Comparison of ENCODE assay signal across 8 cellular contexts in genomic region chr16:28667480-28667879, GRCh38. TPM values are rescaled to one million over a fixed set of nuclear protein-coding genes. Genes with fewer than 3 reads are reported as not detected.
A peak's percentile ranks its signal among the peaks of the same experiment; 100 is the strongest.
DNase-seq lines count a peak whose midpoint lies in the region; ATAC-seq, FAIRE-seq and TF ChIP-seq lines count a peak whose summit lies in the region.
"Not testable (repeated sequence)": the region's sequence is repeated elsewhere in the genome, so short reads cannot be mapped to it uniquely, and the experiment has no call there.
"Had no signal": no experiment of that assay in that cellular context is flagged by ENCODE, and none has a peak within 500 bp of the region (broad histone marks: within the 10 kb centered on the region; RNA-seq: fewer than 3 reads in every experiment).

No MANE protein-coding gene starts in this region.

- POLR2A ChIA-PET in IMR-90 (lab: Charles Lee; ENCODE audit: unreplicated experiment); activated CD4-positive, alpha-beta T cell treated with anti-CD3 and anti-CD28 coated beads for 36 hours (lab: Charles Lee); HepG2 (lab: Yijun Ruan, JAX): not testable (repeated sequence)

- H3K79me1 ChIP-seq in IMR-90 (ENCODE audit: low read depth in 1 of 2, low read length in 2 of 2), result not testable (repeated sequence)

- H3K9me3 Mint-ChIP-seq in activated CD4-positive, alpha-beta T cell treated with anti-CD3 and anti-CD28 coated beads for 36 hours (ENCODE audit: low read depth); natural killer cell treated with Interleukin-12 subunit alpha and Interleukin-12 subunit beta and Interleukin-15 and Interleukin-18, amount 100 ng/mL, for 72 hours: not testable (repeated sequence)

- H3K4me1 Mint-ChIP-seq in activated CD4-positive, alpha-beta T cell treated with anti-CD3 and anti-CD28 coated beads for 36 hours; natural killer cell treated with Interleukin-12 subunit alpha and Interleukin-12 subunit beta and Interleukin-15 and Interleukin-18, amount 100 ng/mL, for 72 hours (ENCODE audit: low read depth in 2 of 2): not testable (repeated sequence)

- H4K20me1 ChIP-seq in IMR-90 (ENCODE audit: insufficient read depth, low read length); HepG2 (ENCODE audit: insufficient read depth, low read length): not testable (repeated sequence)

- H3K79me2 ChIP-seq in HepG2 (ENCODE audit: insufficient read depth, low read length), result not testable (repeated sequence)

- not testable (repeated sequence) for TF ChIP-seq CTCF in IMR-90 (conservative IDR thresholded peaks at IDR 0.05; ENCODE audit: low read depth, low read length); HepG2 (CRISPR knock-in tag; IDR thresholded peaks at IDR 0.05)

- H3K4me3 ChIP-seq in IMR-90 (ENCODE audit: insufficient read depth, low read depth, low read length); HepG2 (replicated peaks in 1 of 3; ENCODE audit: insufficient read depth in 1 of 3, low read depth in 2 of 3, low read length in 3 of 3): not testable (repeated sequence)

- not testable (repeated sequence) for H2BK20ac ChIP-seq in IMR-90 (ENCODE audit: low read depth, low read length)

- not testable (repeated sequence) for BruUV-seq in IMR-90 (replicated peaks; lab: Mats Ljungman, UMichigan); HepG2 (replicated peaks; lab: Mats Ljungman, UMichigan)

- not testable (repeated sequence) for H3K36me3 Mint-ChIP-seq in activated CD4-positive, alpha-beta T cell treated with anti-CD3 and anti-CD28 coated beads for 36 hours (ENCODE audit: low read depth); natural killer cell treated with Interleukin-12 subunit alpha and Interleukin-12 subunit beta and Interleukin-15 and Interleukin-18, amount 100 ng/mL, for 72 hours

- not testable (repeated sequence) for H3K36me3 ChIP-seq in IMR-90 (ENCODE audit: control insufficient read depth, insufficient read depth, low read length); HepG2 (replicated peaks in 1 of 2; ENCODE audit: control insufficient read depth in 1 of 2, insufficient read depth in 2 of 2, low read length in 2 of 2)

- not testable (repeated sequence) for H3K18ac ChIP-seq in IMR-90 (ENCODE audit: low read depth, low read length)

- not testable (repeated sequence) for H3K9ac ChIP-seq in IMR-90 (ENCODE audit: low read depth, low read length); HepG2 (ENCODE audit: insufficient read depth, low read depth, low read length)

- not testable (repeated sequence) for H2AK9ac ChIP-seq in IMR-90 (replicated peaks; ENCODE audit: low read depth, low read length, poor library complexity)

- TF ChIP-seq EP300 in HepG2 (IDR thresholded peaks at IDR 0.05; ENCODE audit: low read depth in 2 of 2, low read length in 2 of 2); HepG2 (CRISPR knock-in tag; IDR thresholded peaks at IDR 0.05; ENCODE audit: borderline replicate concordance): not testable (repeated sequence)

- H2BK120ac ChIP-seq in IMR-90 (ENCODE audit: low read depth, low read length), result not testable (repeated sequence)

- not testable (repeated sequence) for H3K4ac ChIP-seq in IMR-90 (ENCODE audit: low read depth, low read length)

- H3K9me3 ChIP-seq in IMR-90 (ENCODE audit: control insufficient read depth, insufficient read depth, low read length); HepG2 (ENCODE audit: low read length): not testable (repeated sequence)

- H3K27ac Mint-ChIP-seq in activated CD4-positive, alpha-beta T cell treated with anti-CD3 and anti-CD28 coated beads for 36 hours; natural killer cell treated with Interleukin-12 subunit alpha and Interleukin-12 subunit beta and Interleukin-15 and Interleukin-18, amount 100 ng/mL, for 72 hours: not testable (repeated sequence)

- not testable (repeated sequence) for H3K23ac ChIP-seq in IMR-90 (ENCODE audit: low read depth, low read length)

- H4K8ac ChIP-seq in IMR-90 (ENCODE audit: low read depth in 2 of 2, low read length in 2 of 2), result not testable (repeated sequence)

- not testable (repeated sequence) for H3K14ac ChIP-seq in IMR-90 (replicated peaks; ENCODE audit: low read depth, low read length)

- DNase-seq in IMR-90; activated CD4-positive, alpha-beta T cell treated with anti-CD3 and anti-CD28 coated beads for 36 hours; HepG2 (ENCODE audit: low spot score); natural killer cell treated with Interleukin-12 subunit alpha and Interleukin-12 subunit beta and Interleukin-15 and Interleukin-18, amount 100 ng/mL, for 72 hours (ENCODE audit: low spot score): not testable (repeated sequence)

- not testable (repeated sequence) for H3K27me3 ChIP-seq in IMR-90 (ENCODE audit: control insufficient read depth, insufficient read depth, low read length); HepG2 (ENCODE audit: control insufficient read depth in 1 of 2, insufficient read depth in 2 of 2, low read length in 2 of 2)

- dilution Hi-C loops in IMR-90 (cut with HindIII; ENCODE audit: low sequenced_read_pairs, unreplicated experiment), result not testable (repeated sequence)

- not testable (repeated sequence) for H4K91ac ChIP-seq in IMR-90 (ENCODE audit: insufficient read depth, low read depth, low read length)

- not testable (repeated sequence) for TF ChIP-seq RAD21 in IMR-90 (IDR thresholded peaks at IDR 0.05; ENCODE audit: low read length); HepG2 (CRISPR knock-in tag; IDR thresholded peaks at IDR 0.05)

- H2AFZ ChIP-seq in IMR-90 (replicated peaks; ENCODE audit: low read length, poor library complexity); HepG2 (ENCODE audit: low read length): not testable (repeated sequence)

- CTCF ChIA-PET in IMR-90 (lab: Yijun Ruan, JAX); activated CD4-positive, alpha-beta T cell treated with anti-CD3 and anti-CD28 coated beads for 36 hours (lab: Charles Lee); HepG2 (lab: Yijun Ruan, JAX; ENCODE audit: low intra/inter-chr PET ratio, low total read pairs): not testable (repeated sequence)

- H2BK5ac ChIP-seq in IMR-90 (ENCODE audit: low read depth, low read length, poor library complexity, severe bottlenecking), result not testable (repeated sequence)

- not testable (repeated sequence) for H3K9me1 ChIP-seq in IMR-90 (ENCODE audit: insufficient read depth, low read length)

- H3K4me3 Mint-ChIP-seq in activated CD4-positive, alpha-beta T cell treated with anti-CD3 and anti-CD28 coated beads for 36 hours; natural killer cell treated with Interleukin-12 subunit alpha and Interleukin-12 subunit beta and Interleukin-15 and Interleukin-18, amount 100 ng/mL, for 72 hours: not testable (repeated sequence)

- not testable (repeated sequence) for H3K27me3 Mint-ChIP-seq in activated CD4-positive, alpha-beta T cell treated with anti-CD3 and anti-CD28 coated beads for 36 hours; natural killer cell treated with Interleukin-12 subunit alpha and Interleukin-12 subunit beta and Interleukin-15 and Interleukin-18, amount 100 ng/mL, for 72 hours

- not testable (repeated sequence) for H3K56ac ChIP-seq in IMR-90 (ENCODE audit: extremely low read depth, insufficient read depth, low read length)

- not testable (repeated sequence) for H3K4me2 ChIP-seq in IMR-90 (ENCODE audit: low read depth, low read length); HepG2 (ENCODE audit: low read depth, low read length)

- H3K27ac ChIP-seq in IMR-90 (ENCODE audit: insufficient read depth, low read length); HepG2 (ENCODE audit: extremely low read length, insufficient read depth, low read length): not testable (repeated sequence)

- ATAC-seq in IMR-90 (ENCODE audit: low read depth), result peak; percentile 62
- peak; percentile 30 for ATAC-seq in activated CD4-positive, alpha-beta T cell treated with anti-CD3 and anti-CD28 coated beads for 36 hours
- peak; percentile 74 for ATAC-seq in HepG2
- ATAC-seq in natural killer cell treated with Interleukin-12 subunit alpha and Interleukin-12 subunit beta and Interleukin-15 and Interleukin-18, amount 100 ng/mL, for 72 hours, result peak; percentile 52 to 60

- H3K4me1 ChIP-seq in IMR-90 (ENCODE audit: control insufficient read depth, insufficient read depth, low read length); HepG2 (ENCODE audit: insufficient read depth, low read length): not testable (repeated sequence)

- H2AK5ac ChIP-seq in IMR-90 (ENCODE audit: low read depth, low read length), result not testable (repeated sequence)

- H4K5ac ChIP-seq in IMR-90 (ENCODE audit: low read depth, low read length), result not testable (repeated sequence)

- no CpG with 5 or more reads among the region's 7 CpGs for WGBS in IMR-90 (ENCODE audit: extremely low coverage in 2 of 2, insufficient read length in 1 of 2), 2 experiments
- WGBS in HepG2 (ENCODE audit: low lambda C conversion rate), result no CpG with 5 or more reads among the region's 7 CpGs

- not testable (repeated sequence) for H2BK15ac ChIP-seq in IMR-90 (ENCODE audit: low read depth, low read length)

- TF ChIP-seq POLR2A in IMR-90 (IDR thresholded peaks at IDR 0.05; ENCODE audit: low read depth, low read length); HepG2 (IDR thresholded peaks at IDR 0.05; ENCODE audit: insufficient read depth in 1 of 2, low read depth in 2 of 2, low read length in 2 of 2): not testable (repeated sequence)

- not testable (repeated sequence) for FAIRE-seq in HepG2 (lab: Jason Lieb, UNC)

- in situ Hi-C loops in IMR-90 (cut with MboI; ENCODE audit: low sequenced_read_pairs); HepG2 (cut with HindIII; ENCODE audit: extremely low pct_ligation_motif_present, low pct_unique_long_range_greater_than_20kb): not testable (repeated sequence)

- intact Hi-C loops in IMR-90 (cut with micrococcal nuclease); activated CD4-positive, alpha-beta T cell treated with anti-CD3 and anti-CD28 coated beads for 36 hours (cut with DNase I, micrococcal nuclease); HepG2 (cut with micrococcal nuclease; ENCODE audit: unreplicated experiment): not testable (repeated sequence)

RNA-seq across cellular contexts. Expression of gene NPIPB8, which starts 29.6 kb away (rescaled TPM):
- total RNA-seq in IMR-90 (2012; rRNA removed) (not detected in 2 replicates), HepG2 (2016; rRNA removed; fragmentation: Illumina TruSeq; extraction: Trizol) (0.49 TPM in 1 of 2 replicates, not detected in the other)
- polyA plus RNA-seq in IMR-90 (2012; rRNA removed) (not detected in 2 replicates), HepG2 (2011; rRNA removed) (2.3 and 2.9 TPM in 2 replicates)
- not detected in 2 replicates for polyA plus RNA-seq in IMR-90 (2012; cell fraction: cytosol; rRNA removed)
- 0.26 TPM in 1 of 2 replicates, not detected in the other for polyA plus RNA-seq in IMR-90 (2012; cell fraction: nucleus; rRNA removed; ENCODE audit: low replicate concordance)
- under 1 TPM in 1 of 2 experiments, not detected in 1; 0.37 TPM for total RNA-seq in activated CD4-positive, alpha-beta T cell treated with anti-CD3 and anti-CD28 coated beads for 36 hours
- not detected in 2 replicates for total RNA-seq in HepG2 (2016; cell fraction: cytosol; rRNA removed; fragmentation: Illumina TruSeq; extraction: Trizol; ENCODE audit: low read depth)
- total RNA-seq in HepG2 (2016; cell fraction: insoluble cytoplasmic fraction; rRNA removed; fragmentation: Illumina TruSeq; extraction: Trizol), result 0.82 TPM in 1 of 2 replicates, not detected in the other
- not detected in 2 replicates for total RNA-seq in HepG2 (2016; cell fraction: membrane; rRNA removed; fragmentation: Illumina TruSeq; extraction: Trizol)
- total RNA-seq in HepG2 (2016; cell fraction: nucleus; rRNA removed; fragmentation: Illumina TruSeq; extraction: Trizol), result 1.8 and 2.2 TPM in 2 replicates
- polyA plus RNA-seq in HepG2 (2011; cell fraction: cytosol; rRNA removed), result not detected in 2 replicates
- 1.3 and 2.4 TPM in 2 replicates for polyA plus RNA-seq in HepG2 (2011; cell fraction: nucleus; rRNA removed)
- polyA plus RNA-seq in HepG2 (2012), result 0.71 and 2.0 TPM in 2 replicates
- polyA plus RNA-seq in HepG2 (2016; cell fraction: cytosol; fragmentation: Illumina TruSeq; extraction: Trizol; ENCODE audit: low read depth), result not detected in 2 replicates
- not detected in 2 replicates for polyA plus RNA-seq in HepG2 (2016; cell fraction: insoluble cytoplasmic fraction; fragmentation: Illumina TruSeq; extraction: Trizol; ENCODE audit: low read depth)
- not detected in 2 replicates for polyA plus RNA-seq in HepG2 (2016; cell fraction: membrane; fragmentation: Illumina TruSeq; extraction: Trizol; ENCODE audit: low read depth)
- 5.4 and 6.5 TPM in 2 replicates for polyA plus RNA-seq in HepG2 (2016; cell fraction: nucleus; fragmentation: Illumina TruSeq; extraction: Trizol; ENCODE audit: insufficient read depth, low read depth)
- polyA minus RNA-seq in HepG2 (2011; rRNA and poly(A)+ RNA removed; ENCODE audit: low replicate concordance), result 0.63 and 3.7 TPM in 2 replicates
- polyA minus RNA-seq in HepG2 (2011; cell fraction: cytosol; rRNA and poly(A)+ RNA removed), result not detected in 2 replicates
- polyA minus RNA-seq in HepG2 (2011; cell fraction: nucleus; rRNA and poly(A)+ RNA removed), result 3.6 and 6.1 TPM in 2 replicates
- under 1 TPM in 1 of 2 donors, not detected in 1; 0.31 TPM for total RNA-seq in natural killer cell treated with Interleukin-12 subunit alpha and Interleukin-12 subunit beta and Interleukin-15 and Interleukin-18, amount 100 ng/mL, for 72 hours
- total RNA-seq: A172, GM23248, H1 had no signal
- polyA plus RNA-seq: CD4-positive, CD25-positive, alpha-beta regulatory T cell; GM23248 had no signal

RNA-seq across cellular contexts. Expression of gene EIF3C, which starts 43.8 kb away (rescaled TPM):
- 132 and 184 TPM in 2 replicates for total RNA-seq in IMR-90 (2012; rRNA removed)
- polyA plus RNA-seq in IMR-90 (2012; rRNA removed), result 260 and 325 TPM in 2 replicates
- polyA plus RNA-seq in IMR-90 (2012; cell fraction: cytosol; rRNA removed), result 212 and 251 TPM in 2 replicates
- 201 and 309 TPM in 2 replicates for polyA plus RNA-seq in IMR-90 (2012; cell fraction: nucleus; rRNA removed; ENCODE audit: low replicate concordance)
- total RNA-seq in activated CD4-positive, alpha-beta T cell treated with anti-CD3 and anti-CD28 coated beads for 36 hours, result 100 to 1,000 TPM; 877 to 952 TPM
- total RNA-seq in HepG2 (2016; rRNA removed; fragmentation: Illumina TruSeq; extraction: Trizol), result 415 and 760 TPM in 2 replicates
- total RNA-seq in HepG2 (2016; cell fraction: cytosol; rRNA removed; fragmentation: Illumina TruSeq; extraction: Trizol; ENCODE audit: low read depth), result 129 and 159 TPM in 2 replicates
- total RNA-seq in HepG2 (2016; cell fraction: insoluble cytoplasmic fraction; rRNA removed; fragmentation: Illumina TruSeq; extraction: Trizol), result 427 and 684 TPM in 2 replicates
- total RNA-seq in HepG2 (2016; cell fraction: membrane; rRNA removed; fragmentation: Illumina TruSeq; extraction: Trizol), result 299 and 312 TPM in 2 replicates
- total RNA-seq in HepG2 (2016; cell fraction: nucleus; rRNA removed; fragmentation: Illumina TruSeq; extraction: Trizol), result 339 and 355 TPM in 2 replicates
- polyA plus RNA-seq in HepG2 (2011; rRNA removed), result 360 and 380 TPM in 2 replicates
- polyA plus RNA-seq in HepG2 (2011; cell fraction: cytosol; rRNA removed), result 264 and 512 TPM in 2 replicates
- polyA plus RNA-seq in HepG2 (2011; cell fraction: nucleus; rRNA removed), result 421 and 450 TPM in 2 replicates
- 483 and 615 TPM in 2 replicates for polyA plus RNA-seq in HepG2 (2012)
- 137 and 180 TPM in 2 replicates for polyA plus RNA-seq in HepG2 (2016; cell fraction: cytosol; fragmentation: Illumina TruSeq; extraction: Trizol; ENCODE audit: low read depth)
- polyA plus RNA-seq in HepG2 (2016; cell fraction: insoluble cytoplasmic fraction; fragmentation: Illumina TruSeq; extraction: Trizol; ENCODE audit: low read depth), result 1,077 and 1,162 TPM in 2 replicates
- polyA plus RNA-seq in HepG2 (2016; cell fraction: membrane; fragmentation: Illumina TruSeq; extraction: Trizol; ENCODE audit: low read depth), result 325 and 394 TPM in 2 replicates
- polyA plus RNA-seq in HepG2 (2016; cell fraction: nucleus; fragmentation: Illumina TruSeq; extraction: Trizol; ENCODE audit: insufficient read depth, low read depth), result 878 and 886 TPM in 2 replicates
- 517 and 970 TPM in 2 replicates for polyA minus RNA-seq in HepG2 (2011; rRNA and poly(A)+ RNA removed; ENCODE audit: low replicate concordance)
- polyA minus RNA-seq in HepG2 (2011; cell fraction: cytosol; rRNA and poly(A)+ RNA removed), result 293 and 361 TPM in 2 replicates
- 84.8 and 110 TPM in 2 replicates for polyA minus RNA-seq in HepG2 (2011; cell fraction: nucleus; rRNA and poly(A)+ RNA removed)
- 100 to 1,000 TPM; 475 to 520 TPM for total RNA-seq in natural killer cell treated with Interleukin-12 subunit alpha and Interleukin-12 subunit beta and Interleukin-15 and Interleukin-18, amount 100 ng/mL, for 72 hours

RNA-seq across cellular contexts. Expression of gene SULT1A1, which starts 57.6 kb away (rescaled TPM):
- total RNA-seq in IMR-90 (2012; rRNA removed), result 1.1 and 1.6 TPM in 2 replicates
- polyA plus RNA-seq in IMR-90 (2012; rRNA removed), result 1.1 and 1.2 TPM in 2 replicates
- 1.4 and 1.7 TPM in 2 replicates for polyA plus RNA-seq in IMR-90 (2012; cell fraction: cytosol; rRNA removed)
- 0.87 and 1.3 TPM in 2 replicates for polyA plus RNA-seq in IMR-90 (2012; cell fraction: nucleus; rRNA removed; ENCODE audit: low replicate concordance)
- 10 to 100 TPM; 12.1 to 13.9 TPM for total RNA-seq in activated CD4-positive, alpha-beta T cell treated with anti-CD3 and anti-CD28 coated beads for 36 hours
- 147 and 174 TPM in 2 replicates for total RNA-seq in HepG2 (2016; rRNA removed; fragmentation: Illumina TruSeq; extraction: Trizol)
- total RNA-seq in HepG2 (2016; cell fraction: cytosol; rRNA removed; fragmentation: Illumina TruSeq; extraction: Trizol; ENCODE audit: low read depth), result 53.8 and 58.2 TPM in 2 replicates
- total RNA-seq in HepG2 (2016; cell fraction: insoluble cytoplasmic fraction; rRNA removed; fragmentation: Illumina TruSeq; extraction: Trizol), result 157 and 177 TPM in 2 replicates
- 56.7 and 63.7 TPM in 2 replicates for total RNA-seq in HepG2 (2016; cell fraction: membrane; rRNA removed; fragmentation: Illumina TruSeq; extraction: Trizol)
- total RNA-seq in HepG2 (2016; cell fraction: nucleus; rRNA removed; fragmentation: Illumina TruSeq; extraction: Trizol), result 55.4 and 59.6 TPM in 2 replicates
- polyA plus RNA-seq in HepG2 (2011; rRNA removed), result 114 and 117 TPM in 2 replicates
- polyA plus RNA-seq in HepG2 (2011; cell fraction: cytosol; rRNA removed), result 87.7 and 112 TPM in 2 replicates
- 78.9 and 79.1 TPM in 2 replicates for polyA plus RNA-seq in HepG2 (2011; cell fraction: nucleus; rRNA removed)
- polyA plus RNA-seq in HepG2 (2012), result 97.2 and 132 TPM in 2 replicates
- polyA plus RNA-seq in HepG2 (2016; cell fraction: cytosol; fragmentation: Illumina TruSeq; extraction: Trizol; ENCODE audit: low read depth), result 63.2 and 71.4 TPM in 2 replicates
- polyA plus RNA-seq in HepG2 (2016; cell fraction: insoluble cytoplasmic fraction; fragmentation: Illumina TruSeq; extraction: Trizol; ENCODE audit: low read depth), result 204 and 206 TPM in 2 replicates
- polyA plus RNA-seq in HepG2 (2016; cell fraction: membrane; fragmentation: Illumina TruSeq; extraction: Trizol; ENCODE audit: low read depth), result 50.8 and 59.5 TPM in 2 replicates
- polyA plus RNA-seq in HepG2 (2016; cell fraction: nucleus; fragmentation: Illumina TruSeq; extraction: Trizol; ENCODE audit: insufficient read depth, low read depth), result 122 and 123 TPM in 2 replicates
- 18.9 and 75.8 TPM in 2 replicates for polyA minus RNA-seq in HepG2 (2011; rRNA and poly(A)+ RNA removed; ENCODE audit: low replicate concordance)
- 33.0 and 38.4 TPM in 2 replicates for polyA minus RNA-seq in HepG2 (2011; cell fraction: cytosol; rRNA and poly(A)+ RNA removed)
- 20.5 and 29.8 TPM in 2 replicates for polyA minus RNA-seq in HepG2 (2011; cell fraction: nucleus; rRNA and poly(A)+ RNA removed)
- 1 to 10 TPM; 4.4 to 7.8 TPM for total RNA-seq in natural killer cell treated with Interleukin-12 subunit alpha and Interleukin-12 subunit beta and Interleukin-15 and Interleukin-18, amount 100 ng/mL, for 72 hours
- total RNA-seq: GM23248 had no signal
- polyA plus RNA-seq: GM23248 had no signal
